In the genomic region with DNA sequence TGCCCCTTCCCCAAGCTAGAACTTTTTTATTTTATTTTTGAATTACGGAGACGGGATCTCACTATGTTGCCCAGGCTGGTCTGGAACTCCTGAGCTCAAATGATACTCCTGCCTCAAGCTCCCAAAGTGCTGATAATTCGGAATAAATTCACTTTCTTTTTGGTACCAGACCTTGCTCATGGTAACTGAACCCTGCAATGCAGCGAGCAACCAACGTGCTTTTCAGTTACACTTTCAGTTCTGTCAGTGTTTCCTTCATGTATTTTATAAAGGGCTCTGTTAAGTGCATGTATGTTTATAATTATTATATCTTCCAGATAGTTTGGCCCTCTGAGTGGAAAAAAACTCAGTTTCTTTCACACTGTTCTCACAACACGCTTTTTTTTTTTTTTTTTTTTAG, we compare ENCODE assay signal across 2 cellular contexts.
A peak's percentile ranks its signal among the peaks of the same experiment; 100 is the strongest.
TF ChIP-seq lines count a peak whose summit lies in the region.

No MANE protein-coding gene starts in this region.

TF ChIP-seq in HepG2, 621 proteins besides CTCF, POLR2A, EP300 and RAD21:
- no peak for TF ChIP-seq GTF3A (CRISPR knock-in tag; conservative IDR thresholded peaks at IDR 0.05)
- no peak for TF ChIP-seq AGO2 (optimal IDR thresholded peaks at IDR 0.05; ENCODE audit: low read depth, low read length)
- TF ChIP-seq, protein P1, sequence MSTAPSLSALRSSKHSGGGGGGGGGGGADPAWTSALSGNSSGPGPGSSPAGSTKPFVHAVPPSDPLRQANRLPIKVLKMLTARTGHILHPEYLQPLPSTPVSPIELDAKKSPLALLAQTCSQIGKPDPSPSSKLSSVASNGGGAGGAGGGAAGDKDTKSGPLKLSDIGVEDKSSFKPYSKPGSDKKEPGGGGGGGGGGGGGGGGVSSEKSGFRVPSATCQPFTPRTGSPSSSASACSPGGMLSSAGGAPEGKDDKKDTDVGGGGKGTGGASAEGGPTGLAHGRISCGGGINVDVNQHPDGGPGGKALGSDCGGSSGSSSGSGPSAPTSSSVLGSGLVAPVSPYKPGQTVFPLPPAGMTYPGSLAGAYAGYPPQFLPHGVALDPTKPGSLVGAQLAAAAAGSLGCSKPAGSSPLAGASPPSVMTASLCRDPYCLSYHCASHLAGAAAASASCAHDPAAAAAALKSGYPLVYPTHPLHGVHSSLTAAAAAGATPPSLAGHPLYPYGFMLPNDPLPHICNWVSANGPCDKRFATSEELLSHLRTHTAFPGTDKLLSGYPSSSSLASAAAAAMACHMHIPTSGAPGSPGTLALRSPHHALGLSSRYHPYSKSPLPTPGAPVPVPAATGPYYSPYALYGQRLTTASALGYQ (CRISPR knock-in tag; IDR thresholded peaks at IDR 0.05), result no peak
- TF ChIP-seq, protein P2, sequence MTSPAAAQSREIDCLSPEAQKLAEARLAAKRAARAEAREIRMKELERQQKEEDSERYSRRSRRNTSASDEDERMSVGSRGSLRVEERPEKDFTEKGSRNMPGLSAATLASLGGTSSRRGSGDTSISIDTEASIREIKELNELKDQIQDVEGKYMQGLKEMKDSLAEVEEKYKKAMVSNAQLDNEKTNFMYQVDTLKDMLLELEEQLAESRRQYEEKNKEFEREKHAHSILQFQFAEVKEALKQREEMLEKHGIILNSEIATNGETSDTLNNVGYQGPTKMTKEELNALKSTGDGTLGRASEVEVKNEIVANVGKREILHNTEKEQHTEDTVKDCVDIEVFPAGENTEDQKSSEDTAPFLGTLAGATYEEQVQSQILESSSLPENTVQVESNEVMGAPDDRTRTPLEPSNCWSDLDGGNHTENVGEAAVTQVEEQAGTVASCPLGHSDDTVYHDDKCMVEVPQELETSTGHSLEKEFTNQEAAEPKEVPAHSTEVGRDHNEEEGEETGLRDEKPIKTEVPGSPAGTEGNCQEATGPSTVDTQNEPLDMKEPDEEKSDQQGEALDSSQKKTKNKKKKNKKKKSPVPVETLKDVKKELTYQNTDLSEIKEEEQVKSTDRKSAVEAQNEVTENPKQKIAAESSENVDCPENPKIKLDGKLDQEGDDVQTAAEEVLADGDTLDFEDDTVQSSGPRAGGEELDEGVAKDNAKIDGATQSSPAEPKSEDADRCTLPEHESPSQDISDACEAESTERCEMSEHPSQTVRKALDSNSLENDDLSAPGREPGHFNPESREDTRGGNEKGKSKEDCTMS (CRISPR knock-in tag; conservative IDR thresholded peaks at IDR 0.05), result no peak
- TF ChIP-seq, protein P3, sequence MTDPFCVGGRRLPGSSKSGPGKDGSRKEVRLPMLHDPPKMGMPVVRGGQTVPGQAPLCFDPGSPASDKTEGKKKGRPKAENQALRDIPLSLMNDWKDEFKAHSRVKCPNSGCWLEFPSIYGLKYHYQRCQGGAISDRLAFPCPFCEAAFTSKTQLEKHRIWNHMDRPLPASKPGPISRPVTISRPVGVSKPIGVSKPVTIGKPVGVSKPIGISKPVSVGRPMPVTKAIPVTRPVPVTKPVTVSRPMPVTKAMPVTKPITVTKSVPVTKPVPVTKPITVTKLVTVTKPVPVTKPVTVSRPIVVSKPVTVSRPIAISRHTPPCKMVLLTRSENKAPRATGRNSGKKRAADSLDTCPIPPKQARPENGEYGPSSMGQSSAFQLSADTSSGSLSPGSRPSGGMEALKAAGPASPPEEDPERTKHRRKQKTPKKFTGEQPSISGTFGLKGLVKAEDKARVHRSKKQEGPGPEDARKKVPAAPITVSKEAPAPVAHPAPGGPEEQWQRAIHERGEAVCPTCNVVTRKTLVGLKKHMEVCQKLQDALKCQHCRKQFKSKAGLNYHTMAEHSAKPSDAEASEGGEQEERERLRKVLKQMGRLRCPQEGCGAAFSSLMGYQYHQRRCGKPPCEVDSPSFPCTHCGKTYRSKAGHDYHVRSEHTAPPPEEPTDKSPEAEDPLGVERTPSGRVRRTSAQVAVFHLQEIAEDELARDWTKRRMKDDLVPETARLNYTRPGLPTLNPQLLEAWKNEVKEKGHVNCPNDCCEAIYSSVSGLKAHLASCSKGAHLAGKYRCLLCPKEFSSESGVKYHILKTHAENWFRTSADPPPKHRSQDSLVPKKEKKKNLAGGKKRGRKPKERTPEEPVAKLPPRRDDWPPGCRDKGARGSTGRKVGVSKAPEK (CRISPR knock-in tag; IDR thresholded peaks at IDR 0.05; ENCODE audit: borderline replicate concordance), result no peak
- TF ChIP-seq ZNF121 (CRISPR knock-in tag; IDR thresholded peaks at IDR 0.05), result 0 out of 2 replicates have a peak, but pooled peaks have one; percentile 56

TF ChIP-seq in WTC11, 78 proteins besides CTCF, POLR2A, EP300 and RAD21:
- TF ChIP-seq TEAD1 (CRISPR knock-in tag; IDR thresholded peaks at IDR 0.05), result no peak
- TF ChIP-seq NR2C2 (CRISPR knock-in tag; IDR thresholded peaks at IDR 0.05), result no peak
- no peak for TF ChIP-seq SMAD3 (CRISPR knock-in tag; IDR thresholded peaks at IDR 0.05; ENCODE audit: borderline replicate concordance)
- TF ChIP-seq, protein P4, sequence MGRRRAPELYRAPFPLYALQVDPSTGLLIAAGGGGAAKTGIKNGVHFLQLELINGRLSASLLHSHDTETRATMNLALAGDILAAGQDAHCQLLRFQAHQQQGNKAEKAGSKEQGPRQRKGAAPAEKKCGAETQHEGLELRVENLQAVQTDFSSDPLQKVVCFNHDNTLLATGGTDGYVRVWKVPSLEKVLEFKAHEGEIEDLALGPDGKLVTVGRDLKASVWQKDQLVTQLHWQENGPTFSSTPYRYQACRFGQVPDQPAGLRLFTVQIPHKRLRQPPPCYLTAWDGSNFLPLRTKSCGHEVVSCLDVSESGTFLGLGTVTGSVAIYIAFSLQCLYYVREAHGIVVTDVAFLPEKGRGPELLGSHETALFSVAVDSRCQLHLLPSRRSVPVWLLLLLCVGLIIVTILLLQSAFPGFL (CRISPR knock-in tag; IDR thresholded peaks at IDR 0.05; ENCODE audit: borderline replicate concordance), result no peak
- no peak for TF ChIP-seq NR3C1 (CRISPR knock-in tag; conservative IDR thresholded peaks at IDR 0.05; ENCODE audit: low read depth)
- no peak for TF ChIP-seq SMAD4 (CRISPR knock-in tag; IDR thresholded peaks at IDR 0.05)
- TF ChIP-seq ZNF121 (CRISPR knock-in tag; IDR thresholded peaks at IDR 0.05), result peak; percentile 36; the same call in 1 of the 2 replicates
- TF ChIP-seq SP1 (CRISPR knock-in tag; conservative IDR thresholded peaks at IDR 0.05), result no peak
- TF ChIP-seq MXD4 (CRISPR knock-in tag; IDR thresholded peaks at IDR 0.05; ENCODE audit: borderline replicate concordance), result no peak
TF ChIP-seq in WTC11: peak in this region for 1.
